In genomic region chr6:12909828-12910227, GRCh38 we compare ENCODE assay signal across 28 cellular contexts.
DNase-seq lines count a peak whose midpoint lies in the region; ATAC-seq, FAIRE-seq and TF ChIP-seq lines count a peak whose summit lies in the region.
"Had no signal": no experiment of that assay in that cellular context is flagged by ENCODE, and none has a peak within 500 bp of the region (broad histone marks: within the 10 kb centered on the region; RNA-seq: fewer than 3 reads in every experiment).

No MANE protein-coding gene starts in this region.

- H3K9me3 Mint-ChIP-seq in nephron progenitor cell = no peaks in the 10 kb centered on the region
- H3K9me3 Mint-ChIP-seq: activated CD4-positive, alpha-beta T cell treated with anti-CD3 and anti-CD28 coated beads, Interleukin-2, amount 10 ng/mL, durations not matched to agents 24 days and 14 days; activated T-cell treated with anti-CD3 and anti-CD28 coated beads, Interleukin-2, amount 50 U/mL, for 24 hours; CD14-positive monocyte; central memory CD8-positive, alpha-beta T cell; memory B cell had no signal

- FAIRE-seq in D721Med (lab: Jason Lieb, UNC) = no peak
- FAIRE-seq: endothelial cell of umbilical vein, GM12892 had no signal

- H3K27me3 Mint-ChIP-seq in nephron progenitor cell (ENCODE audit: low read depth, poor library complexity) = peaks cover 36% of the 10 kb centered on the region

- no peaks in the 10 kb centered on the region for H3K4me1 ChIP-seq in right cardiac atrium (ENCODE audit: control insufficient read depth, insufficient read depth, low read length)
- H3K4me1 ChIP-seq: prostate gland had no signal

- ATAC-seq in right cardiac atrium (peak; percentile 30 to 59), GM21367 (IDR thresholded peaks at IDR 0.05; ENCODE audit: unreplicated experiment) (no peak), HG02642 (IDR thresholded peaks at IDR 0.05; ENCODE audit: poor library complexity, unreplicated experiment) (no peak), sciatic nerve (no peak)
- ATAC-seq: left colon had no signal

- intact Hi-C loops in right cardiac atrium (cut with DNase I) (loop anchor here in 2 of 4 donors (5.0 to 10.0 kb wide), 2 partner anchors 415 to 422 kb away; partner anchors contain the start of gene TBC1D7 (in 1 of the 2)), sciatic nerve (cut with DNase I) (no loop called here)

- no peak for DNase-seq in D721Med (ENCODE audit: insufficient read length, low spot score)
- peak; percentile 95 for DNase-seq in NCI-H446 treated with DMSO at 0.1 percent for 48 hours (lab: John Stamatoyannopoulos, UW)
- peak; percentile 53 to 86 for DNase-seq in cerebellar nuclear complex (lab: John Stamatoyannopoulos, UW)
- no peak for DNase-seq in right cardiac atrium
- DNase-seq in sciatic nerve (ENCODE audit: low spot score) = no peak
- DNase-seq in nephron progenitor cell = no peak
- DNase-seq: activated CD4-positive, alpha-beta T cell treated with anti-CD3 and anti-CD28 coated beads, Interleukin-2, amount 10 ng/mL, durations not matched to agents 24 days and 14 days; activated gamma-delta T cell treated with Interleukin-2 at 50 U/mL for 16 hours; activated T-cell treated with anti-CD3 and anti-CD28 coated beads, Interleukin-2, amount 50 U/mL, for 24 hours; Karpas-422; left colon; NCI-H187; NCI-H2171; NCI-H526; SK-N-SH; stimulated activated naive CD4-positive, alpha-beta T cell had no signal

- no peak overlapping the region for H3K4me3 ChIP-seq in right cardiac atrium (ENCODE audit: low read length)
- H3K4me3 ChIP-seq: dorsolateral prefrontal cortex, prostate gland had no signal

- H3K36me3 Mint-ChIP-seq in nephron progenitor cell (ENCODE audit: low read depth) = no peaks in the 10 kb centered on the region
- H3K36me3 Mint-ChIP-seq: CD14-positive monocyte, memory B cell had no signal

- H3K27ac Mint-ChIP-seq in nephron progenitor cell = no peak overlapping the region
- H3K27ac Mint-ChIP-seq: activated CD4-positive, alpha-beta T cell treated with anti-CD3 and anti-CD28 coated beads, Interleukin-2, amount 10 ng/mL, durations not matched to agents 24 days and 14 days; activated T-cell treated with anti-CD3 and anti-CD28 coated beads, Interleukin-2, amount 50 U/mL, for 24 hours; CD14-positive monocyte; memory B cell had no signal

- H3K9me3 ChIP-seq in right cardiac atrium (ENCODE audit: control insufficient read depth, low read length) = no peaks in the 10 kb centered on the region
- H3K9me3 ChIP-seq: neutrophil, prostate gland, SK-N-SH had no signal

- peak; percentile 30 for TF ChIP-seq CTCF in D721Med (IDR thresholded peaks at IDR 0.05; ENCODE audit: insufficient read depth, missing control alignments)
- TF ChIP-seq CTCF in nephron progenitor cell (IDR thresholded peaks at IDR 0.05) = no peak

- WGBS in right cardiac atrium = 69% methylated on average over 6 of the region's 6 CpGs

- H3K4me1 Mint-ChIP-seq in nephron progenitor cell = peaks cover 15% of the 10 kb centered on the region
- H3K4me1 Mint-ChIP-seq: activated CD4-positive, alpha-beta T cell treated with anti-CD3 and anti-CD28 coated beads, Interleukin-2, amount 10 ng/mL, durations not matched to agents 24 days and 14 days; central memory CD8-positive, alpha-beta T cell; memory B cell had no signal

- H3K4me3 Mint-ChIP-seq in nephron progenitor cell = no peak overlapping the region
- H3K4me3 Mint-ChIP-seq: activated CD4-positive, alpha-beta T cell treated with anti-CD3 and anti-CD28 coated beads, Interleukin-2, amount 10 ng/mL, durations not matched to agents 24 days and 14 days; activated T-cell treated with anti-CD3 and anti-CD28 coated beads, Interleukin-2, amount 50 U/mL, for 24 hours; CD14-positive monocyte; central memory CD8-positive, alpha-beta T cell; memory B cell had no signal

- H3K27me3 ChIP-seq in right cardiac atrium (ENCODE audit: control insufficient read depth, insufficient read depth) = no peaks in the 10 kb centered on the region
- H3K27me3 ChIP-seq: dorsolateral prefrontal cortex, neutrophil had no signal

- no peak overlapping the region for H3K27ac ChIP-seq in right cardiac atrium (ENCODE audit: low read length)
- H3K27ac ChIP-seq: HL-60, neutrophil, prostate gland, RWPE1 had no signal

Comparison
In these comparisons a context has a peak if more than half of its experiments do, and no peak if none do; other contexts are left out.
1. DNase-seq: peak in NCI-H446 treated with DMSO at 0.1 percent for 48 hours (single experiment) and cerebellar nuclear complex (2 of 2); none in D721Med (single experiment), right cardiac atrium (0 of 3), sciatic nerve (single experiment) and nephron progenitor cell (single experiment).
2. ATAC-seq: peak in right cardiac atrium (2 of 2); none in GM21367 (single experiment), HG02642 (single experiment) and sciatic nerve (single experiment).